8 cellular contexts compared by ENCODE assay signal in genomic region chr3:12139111-12139511, GRCh38. TPM values are rescaled to one million over a fixed set of nuclear protein-coding genes. Genes with fewer than 3 reads are reported as not detected.
DNase-seq lines count a peak whose midpoint lies in the region; ATAC-seq and TF ChIP-seq lines count a peak whose summit lies in the region.

No MANE protein-coding gene starts in this region.

- DNase-seq in Calu3 (peak; percentile 44), HuH-7 (ENCODE audit: low spot score) (peak; percentile 74), astrocyte of the spinal cord (ENCODE audit: low read depth, low spot score) (peak; percentile 74), left colon (peak in 1 of 2 donors; percentile 17), GF-D8 (lab: John Stamatoyannopoulos, UW) (no peak), T-cell (no peak)
- DNase-seq in activated CD8-positive, alpha-beta memory T cell treated with anti-CD3 and anti-CD28 coated beads, Interleukin-2, amount 50 U/mL, for 4 hours, result no peak

- H3K27ac Mint-ChIP-seq in Calu3 (ENCODE audit: unreplicated experiment) (no peak overlapping the region), T-cell (no peak overlapping the region)

- intact Hi-C loops in Calu3 (cut with micrococcal nuclease; ENCODE audit: unreplicated experiment), result loop anchor here (1.0 to 5.0 kb wide), 6 partner anchors 37 to 753 kb away; partner anchors contain the start of genes MKRN2OS and PPARG
- intact Hi-C loops in left colon (cut with DNase I, micrococcal nuclease), result loop anchor here in 1 of 2 donors (5.0 kb wide), 1 partner anchor 338 kb away; no protein-coding TSS in a partner anchor

- ATAC-seq in left colon (peak; percentile 57), GM19455 (IDR thresholded peaks at IDR 0.05; ENCODE audit: unreplicated experiment) (no peak), T-cell (replicated peaks in 1 of 4) (no peak)

- H3K36me3 Mint-ChIP-seq in Calu3 (ENCODE audit: insufficient read depth, unreplicated experiment) (no peaks in the 10 kb centered on the region), T-cell (no peaks in the 10 kb centered on the region)

- H3K4me3 ChIP-seq in astrocyte of the spinal cord (ENCODE audit: low read depth, low read length), result no peak overlapping the region

- H3K27me3 Mint-ChIP-seq in Calu3 (ENCODE audit: unreplicated experiment) (peaks cover 9% of the 10 kb centered on the region), T-cell (peaks cover 0 to 4% of the 10 kb centered on the region in 2 donors)

- no peak overlapping the region for H3K4me3 Mint-ChIP-seq in Calu3 (ENCODE audit: low read depth, unreplicated experiment)
- no peak overlapping the region for H3K4me3 Mint-ChIP-seq in T-cell

- no TSS peak for BruUV-seq in Calu3 (replicated peaks; lab: Mats Ljungman, UMichigan)

- in situ Hi-C loops in astrocyte of the spinal cord (cut with HindIII; ENCODE audit: low sequenced_read_pairs), result no loop called here

- CTCF ChIA-PET in Calu3 (lab: Charles Lee) (interaction anchor here (1.3 to 1.6 kb wide), 5 partner anchors 36 to 345 kb away, joined by 3 to 8 read pairs (median 4); partner anchors contain the start of gene TSEN2), T-cell (lab: Charles Lee) (interaction anchor here in 1 of 2 donors (1.2 kb wide), 1 partner anchor 340 kb away, joined by 3 read pairs; no protein-coding TSS in a partner anchor)

- peaks cover 13% of the 10 kb centered on the region for H3K4me1 Mint-ChIP-seq in Calu3 (ENCODE audit: low read depth, unreplicated experiment)
- peaks cover 0 to 2% (median 0%) of the 10 kb centered on the region in 3 donors for H3K4me1 Mint-ChIP-seq in T-cell

- H3K9me3 Mint-ChIP-seq in Calu3 (ENCODE audit: low read depth, unreplicated experiment) (no peaks in the 10 kb centered on the region), T-cell (no peaks in the 10 kb centered on the region)

- POLR2A ChIA-PET in T-cell (lab: Charles Lee), result no interaction called here

- peak; percentile 23 for TF ChIP-seq CTCF in Calu3 (IDR thresholded peaks at IDR 0.05; ENCODE audit: unreplicated experiment)
- peak; percentile 70 for TF ChIP-seq CTCF in astrocyte of the spinal cord (IDR thresholded peaks at IDR 0.05; ENCODE audit: low read depth, low read length)

RNA-seq across cellular contexts. Expression of gene TIMP4, which starts 19.6 kb away (rescaled TPM):
- 0.22 and 0.28 TPM in 2 replicates for total RNA-seq in Calu3 (2022)
- total RNA-seq in left colon, result 1 to 10 TPM; 2.8 to 3.8 TPM
- total RNA-seq in T-cell, result not detected

Comparison
In these comparisons a context has a peak if more than half of its experiments do, and no peak if none do; other contexts are left out.
1. DNase-seq: peak in Calu3 (single experiment), HuH-7 (single experiment) and astrocyte of the spinal cord (single experiment); none in GF-D8 (single experiment), T-cell (0 of 34) and activated CD8-positive, alpha-beta memory T cell treated with anti-CD3 and anti-CD28 coated beads, Interleukin-2, amount 50 U/mL, for 4 hours (single experiment).